27 cellular contexts compared by ENCODE assay signal in the genomic region with DNA sequence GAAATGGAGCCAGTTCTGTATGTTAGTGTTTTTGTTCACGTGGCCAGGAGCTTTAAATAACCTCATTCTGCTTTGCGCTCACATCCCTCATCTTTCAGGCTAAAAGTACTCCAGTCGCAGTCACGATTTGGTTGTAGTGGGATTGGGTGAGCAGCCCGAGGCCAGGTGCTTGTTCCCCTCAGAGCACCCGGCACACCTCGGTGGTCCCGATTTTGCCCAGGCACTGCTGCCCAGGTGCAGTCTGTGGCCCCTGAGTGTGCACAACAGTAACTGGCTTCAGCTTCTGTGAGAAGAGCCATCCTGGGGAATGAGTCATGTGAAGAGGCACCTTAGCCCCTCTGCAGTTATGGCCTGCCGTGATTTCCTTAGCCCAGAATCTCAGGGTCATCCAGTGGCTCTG. TPM values are rescaled to one million over a fixed set of nuclear protein-coding genes. Genes with fewer than 3 reads are reported as not detected.
DNase-seq lines count a peak whose midpoint lies in the region; ATAC-seq, FAIRE-seq and TF ChIP-seq lines count a peak whose summit lies in the region.
"Had no signal": no experiment of that assay in that cellular context is flagged by ENCODE, and none has a peak within 500 bp of the region (broad histone marks: within the 10 kb centered on the region; RNA-seq: fewer than 3 reads in every experiment).

No MANE protein-coding gene starts in this region.

- H3K27me3 Mint-ChIP-seq in GM23338 (ENCODE audit: insufficient read depth, low read depth, poor library complexity) = peaks cover 4% of the 10 kb centered on the region
- H3K27me3 Mint-ChIP-seq: central memory CD8-positive, alpha-beta T cell; T-helper 17 cell had no signal

- H3K36me3 Mint-ChIP-seq in activated naive CD4-positive, alpha-beta T cell treated with anti-CD3 and anti-CD28 coated beads, Interleukin-2, amount 50 U/mL, for 72 hours = no peaks in the 10 kb centered on the region
- peaks cover 63% of the 10 kb centered on the region for H3K36me3 Mint-ChIP-seq in GM23338 (ENCODE audit: low read depth)

- ATAC-seq in heart right ventricle (no peak), Right ventricle myocardium superior (ENCODE audit: poor library complexity) (no peak), upper lobe of left lung (ENCODE audit: low FRiP score in 2 of 2) (no peak), GM23338 (no peak)
- ATAC-seq in activated naive CD4-positive, alpha-beta T cell treated with anti-CD3 and anti-CD28 coated beads, Interleukin-2, amount 50 U/mL, for 72 hours = no peak
- ATAC-seq: T-helper 17 cell had no signal

- no peak overlapping the region for H2AFZ ChIP-seq in GM23338

- DNase-seq in heart right ventricle (no peak), Right ventricle myocardium superior (no peak), kidney (peak; percentile 70), posterior vena cava (ENCODE audit: low spot score) (peak; percentile 6), upper lobe of left lung (no peak), GM23338 (ENCODE audit: low spot score) (no peak)
- DNase-seq in activated effector memory CD4-positive, alpha-beta T cell treated with anti-CD3 and anti-CD28 coated beads, Interleukin-2, amount 50 U/mL, for 16 hours = no peak
- DNase-seq in activated naive CD4-positive, alpha-beta T cell treated with anti-CD3 and anti-CD28 coated beads, Interleukin-2, amount 50 U/mL, for 72 hours (ENCODE audit: low spot score in 2 of 2) = no peak
- DNase-seq: 8988T; activated gamma-delta T cell treated with Interleukin-2 at 50 U/mL for 16 hours; amniotic stem cell; BE2C; effector CD8-positive, alpha-beta T cell; EL; GOT3; hypothalamus; midbrain; NCI-H1436; NCI-H774; occipital lobe; OCI-M1; stimulated activated CD4-positive, alpha-beta T cell treated with anti-CD3 and anti-CD28 coated beads, Interleukin-2, amount 100 ng/mL, for 24 hours; stimulated activated naive CD4-positive, alpha-beta T cell treated with Interleukin-2 at 50 U/mL for 16 hours; T-helper 17 cell; WERI-Rb-1 had no signal

- no peak for FAIRE-seq in kidney (lab: Jason Lieb, UNC)

- no peak for TF ChIP-seq POLR2A in upper lobe of left lung (IDR thresholded peaks at IDR 0.05)

- no peaks in the 10 kb centered on the region for H3K9me3 Mint-ChIP-seq in activated naive CD4-positive, alpha-beta T cell treated with anti-CD3 and anti-CD28 coated beads, Interleukin-2, amount 50 U/mL, for 72 hours
- H3K9me3 Mint-ChIP-seq in GM23338 = no peaks in the 10 kb centered on the region
- H3K9me3 Mint-ChIP-seq: central memory CD8-positive, alpha-beta T cell had no signal

- no peaks in the 10 kb centered on the region for H3K27me3 ChIP-seq in heart right ventricle
- no peaks in the 10 kb centered on the region for H3K27me3 ChIP-seq in upper lobe of left lung
- H3K27me3 ChIP-seq in GM23338 (ENCODE audit: insufficient read depth) = no peaks in the 10 kb centered on the region
- H3K27me3 ChIP-seq: BE2C, SJSA1 had no signal

- intact Hi-C loops in heart right ventricle (cut with DNase I) (no loop called here), Right ventricle myocardium superior (cut with DNase I) (no loop called here), kidney (cut with DNase I) (no loop called here), posterior vena cava (cut with DNase I) (no loop called here)

- H3K9me2 ChIP-seq in GM23338 (ENCODE audit: insufficient read depth) = no peaks in the 10 kb centered on the region

- peaks cover 0 to 99% (median 0%) of the 10 kb centered on the region in 9 donors for H3K36me3 ChIP-seq in heart right ventricle
- H3K36me3 ChIP-seq in kidney (ENCODE audit: control insufficient read depth in 1 of 2, insufficient read depth in 2 of 2, low read length in 2 of 2) = peaks cover 8 to 40% of the 10 kb centered on the region in 2 donors
- H3K36me3 ChIP-seq in upper lobe of left lung = peaks cover 0 to 42% (median 17%) of the 10 kb centered on the region in 4 donors
- H3K36me3 ChIP-seq in GM23338 (ENCODE audit: insufficient read depth) = peaks cover 22% of the 10 kb centered on the region
- H3K36me3 ChIP-seq: BE2C, SJSA1, WERI-Rb-1 had no signal

- TF ChIP-seq CTCF in heart right ventricle (IDR thresholded peaks at IDR 0.05) = no peak
- TF ChIP-seq CTCF in kidney (IDR thresholded peaks at IDR 0.05; ENCODE audit: borderline replicate concordance, extremely low read depth, insufficient read depth) = no peak
- no peak for TF ChIP-seq CTCF in upper lobe of left lung (IDR thresholded peaks at IDR 0.05)
- TF ChIP-seq CTCF in GM23338 (conservative IDR thresholded peaks at IDR 0.05; ENCODE audit: low read depth in 2 of 2) = no peak

- no peak overlapping the region for H3K27ac Mint-ChIP-seq in activated naive CD4-positive, alpha-beta T cell treated with anti-CD3 and anti-CD28 coated beads, Interleukin-2, amount 50 U/mL, for 72 hours
- no peak overlapping the region for H3K27ac Mint-ChIP-seq in GM23338
- H3K27ac Mint-ChIP-seq: T-helper 17 cell had no signal

- H3K9ac ChIP-seq in kidney (ENCODE audit: low read length in 2 of 2) = peak overlapping the region in 1 of 2 donors; percentile 29

- H3F3A ChIP-seq in GM23338 (replicated peaks; ENCODE audit: low read depth) = no peaks in the 10 kb centered on the region

- H3K4me3 ChIP-seq in heart right ventricle (no peak overlapping the region), kidney (ENCODE audit: low read length in 2 of 2) (no peak overlapping the region), upper lobe of left lung (no peak overlapping the region), GM23338 (no peak overlapping the region)
- H3K4me3 ChIP-seq: SJSA1 had no signal

- H3K4me3 Mint-ChIP-seq in GM23338 = no peak overlapping the region
- H3K4me3 Mint-ChIP-seq: central memory CD8-positive, alpha-beta T cell; T-helper 17 cell had no signal

- peaks cover 3% of the 10 kb centered on the region; the same call in 2 of the 3 replicates for H3K4me1 Mint-ChIP-seq in GM23338
- H3K4me1 Mint-ChIP-seq: central memory CD8-positive, alpha-beta T cell had no signal

- 85 to 91% methylated on average over 9 of the region's 9 CpGs for WGBS in heart right ventricle, 2 donors
- whole genome bisulfite sequencing in upper lobe of left lung, 2 donors = 87 to 90% methylated on average over 3 to 9 of the region's 9 CpGs

- H3K27ac ChIP-seq in heart right ventricle (peak overlapping the region in 7 of 10 donors; percentile 50 to 85 (median 73)), kidney (ENCODE audit: low read depth in 2 of 2, low read length in 2 of 2) (peak overlapping the region; percentile 82 to 90), upper lobe of left lung (peak overlapping the region in 3 of 4 donors; percentile 48 to 84 (median 70)), GM23338 (ENCODE audit: low read depth) (no peak overlapping the region)
- H3K27ac ChIP-seq: SJSA1, WERI-Rb-1 had no signal

- H3K79me2 ChIP-seq in GM23338 (replicated peaks; ENCODE audit: insufficient read depth) = no peaks in the 10 kb centered on the region

- TF ChIP-seq EP300 in upper lobe of left lung (IDR thresholded peaks at IDR 0.05) = no peak

- peaks cover 0 to 37% (median 18%) of the 10 kb centered on the region in 9 donors for H3K4me1 ChIP-seq in heart right ventricle
- peaks cover 42 to 65% of the 10 kb centered on the region in 2 donors for H3K4me1 ChIP-seq in kidney (ENCODE audit: control insufficient read depth in 1 of 2, insufficient read depth in 1 of 2, low read depth in 1 of 2, low read length in 2 of 2)
- peaks cover 22 to 65% (median 53%) of the 10 kb centered on the region in 4 donors for H3K4me1 ChIP-seq in upper lobe of left lung
- H3K4me1 ChIP-seq in GM23338 (ENCODE audit: insufficient read depth) = peaks cover 5% of the 10 kb centered on the region; the same call in 1 of the 2 replicates
- H3K4me1 ChIP-seq: BE2C had no signal

- no peak overlapping the region for H3K4me2 ChIP-seq in GM23338

- H3K9me3 ChIP-seq in heart right ventricle (no peaks in the 10 kb centered on the region), kidney (ENCODE audit: control insufficient read depth in 1 of 2, low read length in 2 of 2) (no peaks in the 10 kb centered on the region), upper lobe of left lung (no peaks in the 10 kb centered on the region)
- H3K9me3 ChIP-seq: BE2C, SJSA1 had no signal

- no peaks in the 10 kb centered on the region for H4K20me1 ChIP-seq in GM23338 (replicated peaks; ENCODE audit: insufficient read depth)

TF ChIP-seq in GM23338, 12 proteins besides CTCF, POLR2A, EP300 and RAD21 (continues in another document):
- TF ChIP-seq, protein P1, sequence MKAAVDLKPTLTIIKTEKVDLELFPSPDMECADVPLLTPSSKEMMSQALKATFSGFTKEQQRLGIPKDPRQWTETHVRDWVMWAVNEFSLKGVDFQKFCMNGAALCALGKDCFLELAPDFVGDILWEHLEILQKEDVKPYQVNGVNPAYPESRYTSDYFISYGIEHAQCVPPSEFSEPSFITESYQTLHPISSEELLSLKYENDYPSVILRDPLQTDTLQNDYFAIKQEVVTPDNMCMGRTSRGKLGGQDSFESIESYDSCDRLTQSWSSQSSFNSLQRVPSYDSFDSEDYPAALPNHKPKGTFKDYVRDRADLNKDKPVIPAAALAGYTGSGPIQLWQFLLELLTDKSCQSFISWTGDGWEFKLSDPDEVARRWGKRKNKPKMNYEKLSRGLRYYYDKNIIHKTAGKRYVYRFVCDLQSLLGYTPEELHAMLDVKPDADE (IDR thresholded peaks at IDR 0.05) = no peak

RNA-seq across cellular contexts. Expression of a gene that starts 33.2 kb away (rescaled TPM):
- 10 to 100 TPM; 19.8 to 79.6 (median 32.2) TPM for total RNA-seq in heart right ventricle
- polyA plus RNA-seq in heart right ventricle = 10 to 100 TPM; 17.6 to 41.9 TPM
- total RNA-seq in Right ventricle myocardium superior = 85.8 TPM
- total RNA-seq in kidney = 157 TPM
- 348 TPM for polyA plus RNA-seq in kidney (ENCODE audit: insufficient read depth, low read depth, low replicate concordance)
- 10 to 100 TPM; 14.9 to 31.5 TPM for total RNA-seq in posterior vena cava
- total RNA-seq in upper lobe of left lung = 100 to 1,000 TPM in 2 of 6 donors, 10 to 100 TPM in 4; 59.3 to 111 (median 77.6) TPM
- 10 to 100 TPM; 21.9 to 36.5 TPM for total RNA-seq in activated naive CD4-positive, alpha-beta T cell treated with anti-CD3 and anti-CD28 coated beads, Interleukin-2, amount 50 U/mL, for 72 hours
- total RNA-seq in GM23338 (2014; rRNA removed; shearing (Covaris generic)) = 91.8 and 122 TPM in 2 replicates
- polyA plus RNA-seq in GM23338 (2016; fragmentation: Nextera tagmentation; extraction: Ambion mirVana) = 45.0 and 50.4 TPM in 2 replicates

Comparison
In these comparisons a context has a peak if more than half of its experiments do, and no peak if none do; other contexts are left out.
1. DNase-seq: peak in kidney (single experiment) and posterior vena cava (single experiment); none in heart right ventricle (0 of 2), Right ventricle myocardium superior (single experiment), upper lobe of left lung (0 of 2), activated effector memory CD4-positive, alpha-beta T cell treated with anti-CD3 and anti-CD28 coated beads, Interleukin-2, amount 50 U/mL, for 16 hours (single experiment), activated naive CD4-positive, alpha-beta T cell treated with anti-CD3 and anti-CD28 coated beads, Interleukin-2, amount 50 U/mL, for 72 hours (0 of 2) and GM23338 (single experiment).